1 cellular context compared by ENCODE assay signal in the genomic region with DNA sequence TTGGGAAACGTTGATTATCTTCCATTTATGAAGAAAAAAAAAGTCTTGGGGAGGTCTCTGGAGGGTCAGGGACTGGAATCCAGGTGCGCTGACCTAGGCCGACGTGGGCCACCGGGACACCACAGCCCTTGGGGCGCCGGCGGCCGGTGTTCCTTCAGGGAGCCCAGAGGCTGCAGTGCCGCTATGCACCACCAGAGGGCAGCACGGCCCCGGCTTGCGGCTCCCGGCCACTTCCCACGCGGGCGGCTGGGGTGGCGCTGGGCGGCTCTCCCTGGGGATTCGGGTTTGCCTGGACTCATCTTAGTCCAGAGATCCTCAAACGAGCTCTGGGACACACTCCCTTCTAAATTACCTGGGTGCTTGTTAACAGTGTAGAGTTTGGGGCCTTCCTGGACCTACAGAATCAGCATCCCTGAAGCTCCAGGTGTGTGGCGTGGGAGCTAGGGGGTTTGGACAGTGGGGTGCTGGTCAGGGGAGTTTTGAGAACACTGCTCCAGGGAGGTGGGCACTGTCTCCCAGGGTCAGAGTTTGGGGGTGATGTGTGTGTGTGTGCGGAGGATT.
TF ChIP-seq lines count a peak whose summit lies in the region.

No MANE protein-coding gene starts in this region.

TF ChIP-seq in HepG2, 621 proteins besides CTCF, POLR2A, EP300 and RAD21 (continued from another document and continues in another):
- TF ChIP-seq, protein P1, sequence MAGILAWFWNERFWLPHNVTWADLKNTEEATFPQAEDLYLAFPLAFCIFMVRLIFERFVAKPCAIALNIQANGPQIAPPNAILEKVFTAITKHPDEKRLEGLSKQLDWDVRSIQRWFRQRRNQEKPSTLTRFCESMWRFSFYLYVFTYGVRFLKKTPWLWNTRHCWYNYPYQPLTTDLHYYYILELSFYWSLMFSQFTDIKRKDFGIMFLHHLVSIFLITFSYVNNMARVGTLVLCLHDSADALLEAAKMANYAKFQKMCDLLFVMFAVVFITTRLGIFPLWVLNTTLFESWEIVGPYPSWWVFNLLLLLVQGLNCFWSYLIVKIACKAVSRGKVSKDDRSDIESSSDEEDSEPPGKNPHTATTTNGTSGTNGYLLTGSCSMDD (CRISPR knock-in tag; IDR thresholded peaks at IDR 0.05), result no peak
- no peak for TF ChIP-seq ZNF720 (CRISPR knock-in tag; IDR thresholded peaks at IDR 0.05)
- no peak for TF ChIP-seq MED1 (CRISPR knock-in tag; IDR thresholded peaks at IDR 0.05)
- TF ChIP-seq FOXC1 (CRISPR knock-in tag; IDR thresholded peaks at IDR 0.05; ENCODE audit: borderline replicate concordance), result no peak
- no peak for TF ChIP-seq SIN3B (IDR thresholded peaks at IDR 0.05; ENCODE audit: low read length)
- no peak for TF ChIP-seq RBM22 (optimal IDR thresholded peaks at IDR 0.05; ENCODE audit: low read length)
- TF ChIP-seq, protein P2, sequence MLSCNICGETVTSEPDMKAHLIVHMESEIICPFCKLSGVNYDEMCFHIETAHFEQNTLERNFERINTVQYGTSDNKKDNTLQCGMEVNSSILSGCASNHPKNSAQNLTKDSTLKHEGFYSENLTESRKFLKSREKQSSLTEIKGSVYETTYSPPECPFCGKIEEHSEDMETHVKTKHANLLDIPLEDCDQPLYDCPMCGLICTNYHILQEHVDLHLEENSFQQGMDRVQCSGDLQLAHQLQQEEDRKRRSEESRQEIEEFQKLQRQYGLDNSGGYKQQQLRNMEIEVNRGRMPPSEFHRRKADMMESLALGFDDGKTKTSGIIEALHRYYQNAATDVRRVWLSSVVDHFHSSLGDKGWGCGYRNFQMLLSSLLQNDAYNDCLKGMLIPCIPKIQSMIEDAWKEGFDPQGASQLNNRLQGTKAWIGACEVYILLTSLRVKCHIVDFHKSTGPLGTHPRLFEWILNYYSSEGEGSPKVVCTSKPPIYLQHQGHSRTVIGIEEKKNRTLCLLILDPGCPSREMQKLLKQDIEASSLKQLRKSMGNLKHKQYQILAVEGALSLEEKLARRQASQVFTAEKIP (CRISPR knock-in tag; IDR thresholded peaks at IDR 0.05; ENCODE audit: borderline replicate concordance), result no peak
- TF ChIP-seq SUZ12 (IDR thresholded peaks at IDR 0.05; ENCODE audit: low read depth, low read length), result peak; percentile 18; the same call in 1 of the 2 replicates
- TF ChIP-seq, protein P3, sequence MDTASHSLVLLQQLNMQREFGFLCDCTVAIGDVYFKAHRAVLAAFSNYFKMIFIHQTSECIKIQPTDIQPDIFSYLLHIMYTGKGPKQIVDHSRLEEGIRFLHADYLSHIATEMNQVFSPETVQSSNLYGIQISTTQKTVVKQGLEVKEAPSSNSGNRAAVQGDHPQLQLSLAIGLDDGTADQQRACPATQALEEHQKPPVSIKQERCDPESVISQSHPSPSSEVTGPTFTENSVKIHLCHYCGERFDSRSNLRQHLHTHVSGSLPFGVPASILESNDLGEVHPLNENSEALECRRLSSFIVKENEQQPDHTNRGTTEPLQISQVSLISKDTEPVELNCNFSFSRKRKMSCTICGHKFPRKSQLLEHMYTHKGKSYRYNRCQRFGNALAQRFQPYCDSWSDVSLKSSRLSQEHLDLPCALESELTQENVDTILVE (CRISPR knock-in tag; IDR thresholded peaks at IDR 0.05), result no peak
- TF ChIP-seq PRPF4 (IDR thresholded peaks at IDR 0.05; ENCODE audit: low read depth, low read length, poor library complexity, severe bottlenecking), result no peak
- TF ChIP-seq, protein P4, sequence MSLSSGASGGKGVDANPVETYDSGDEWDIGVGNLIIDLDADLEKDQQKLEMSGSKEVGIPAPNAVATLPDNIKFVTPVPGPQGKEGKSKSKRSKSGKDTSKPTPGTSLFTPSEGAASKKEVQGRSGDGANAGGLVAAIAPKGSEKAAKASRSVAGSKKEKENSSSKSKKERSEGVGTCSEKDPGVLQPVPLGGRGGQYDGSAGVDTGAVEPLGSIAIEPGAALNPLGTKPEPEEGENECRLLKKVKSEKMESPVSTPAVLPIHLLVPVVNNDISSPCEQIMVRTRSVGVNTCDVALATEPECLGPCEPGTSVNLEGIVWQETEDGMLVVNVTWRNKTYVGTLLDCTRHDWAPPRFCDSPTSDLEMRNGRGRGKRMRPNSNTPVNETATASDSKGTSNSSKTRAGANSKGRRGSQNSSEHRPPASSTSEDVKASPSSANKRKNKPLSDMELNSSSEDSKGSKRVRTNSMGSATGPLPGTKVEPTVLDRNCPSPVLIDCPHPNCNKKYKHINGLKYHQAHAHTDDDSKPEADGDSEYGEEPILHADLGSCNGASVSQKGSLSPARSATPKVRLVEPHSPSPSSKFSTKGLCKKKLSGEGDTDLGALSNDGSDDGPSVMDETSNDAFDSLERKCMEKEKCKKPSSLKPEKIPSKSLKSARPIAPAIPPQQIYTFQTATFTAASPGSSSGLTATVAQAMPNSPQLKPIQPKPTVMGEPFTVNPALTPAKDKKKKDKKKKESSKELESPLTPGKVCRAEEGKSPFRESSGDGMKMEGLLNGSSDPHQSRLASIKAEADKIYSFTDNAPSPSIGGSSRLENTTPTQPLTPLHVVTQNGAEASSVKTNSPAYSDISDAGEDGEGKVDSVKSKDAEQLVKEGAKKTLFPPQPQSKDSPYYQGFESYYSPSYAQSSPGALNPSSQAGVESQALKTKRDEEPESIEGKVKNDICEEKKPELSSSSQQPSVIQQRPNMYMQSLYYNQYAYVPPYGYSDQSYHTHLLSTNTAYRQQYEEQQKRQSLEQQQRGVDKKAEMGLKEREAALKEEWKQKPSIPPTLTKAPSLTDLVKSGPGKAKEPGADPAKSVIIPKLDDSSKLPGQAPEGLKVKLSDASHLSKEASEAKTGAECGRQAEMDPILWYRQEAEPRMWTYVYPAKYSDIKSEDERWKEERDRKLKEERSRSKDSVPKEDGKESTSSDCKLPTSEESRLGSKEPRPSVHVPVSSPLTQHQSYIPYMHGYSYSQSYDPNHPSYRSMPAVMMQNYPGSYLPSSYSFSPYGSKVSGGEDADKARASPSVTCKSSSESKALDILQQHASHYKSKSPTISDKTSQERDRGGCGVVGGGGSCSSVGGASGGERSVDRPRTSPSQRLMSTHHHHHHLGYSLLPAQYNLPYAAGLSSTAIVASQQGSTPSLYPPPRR (CRISPR knock-in tag; IDR thresholded peaks at IDR 0.05; ENCODE audit: borderline replicate concordance), result no peak
- peak; percentile 48; the same call in 1 of the 2 replicates for TF ChIP-seq ZNF772 (CRISPR knock-in tag; IDR thresholded peaks at IDR 0.05)
- no peak for TF ChIP-seq ZNF605 (CRISPR knock-in tag; IDR thresholded peaks at IDR 0.05)
- TF ChIP-seq SMAD1 (CRISPR knock-in tag; IDR thresholded peaks at IDR 0.05; ENCODE audit: borderline replicate concordance, low read depth), result no peak
- TF ChIP-seq, protein P5, sequence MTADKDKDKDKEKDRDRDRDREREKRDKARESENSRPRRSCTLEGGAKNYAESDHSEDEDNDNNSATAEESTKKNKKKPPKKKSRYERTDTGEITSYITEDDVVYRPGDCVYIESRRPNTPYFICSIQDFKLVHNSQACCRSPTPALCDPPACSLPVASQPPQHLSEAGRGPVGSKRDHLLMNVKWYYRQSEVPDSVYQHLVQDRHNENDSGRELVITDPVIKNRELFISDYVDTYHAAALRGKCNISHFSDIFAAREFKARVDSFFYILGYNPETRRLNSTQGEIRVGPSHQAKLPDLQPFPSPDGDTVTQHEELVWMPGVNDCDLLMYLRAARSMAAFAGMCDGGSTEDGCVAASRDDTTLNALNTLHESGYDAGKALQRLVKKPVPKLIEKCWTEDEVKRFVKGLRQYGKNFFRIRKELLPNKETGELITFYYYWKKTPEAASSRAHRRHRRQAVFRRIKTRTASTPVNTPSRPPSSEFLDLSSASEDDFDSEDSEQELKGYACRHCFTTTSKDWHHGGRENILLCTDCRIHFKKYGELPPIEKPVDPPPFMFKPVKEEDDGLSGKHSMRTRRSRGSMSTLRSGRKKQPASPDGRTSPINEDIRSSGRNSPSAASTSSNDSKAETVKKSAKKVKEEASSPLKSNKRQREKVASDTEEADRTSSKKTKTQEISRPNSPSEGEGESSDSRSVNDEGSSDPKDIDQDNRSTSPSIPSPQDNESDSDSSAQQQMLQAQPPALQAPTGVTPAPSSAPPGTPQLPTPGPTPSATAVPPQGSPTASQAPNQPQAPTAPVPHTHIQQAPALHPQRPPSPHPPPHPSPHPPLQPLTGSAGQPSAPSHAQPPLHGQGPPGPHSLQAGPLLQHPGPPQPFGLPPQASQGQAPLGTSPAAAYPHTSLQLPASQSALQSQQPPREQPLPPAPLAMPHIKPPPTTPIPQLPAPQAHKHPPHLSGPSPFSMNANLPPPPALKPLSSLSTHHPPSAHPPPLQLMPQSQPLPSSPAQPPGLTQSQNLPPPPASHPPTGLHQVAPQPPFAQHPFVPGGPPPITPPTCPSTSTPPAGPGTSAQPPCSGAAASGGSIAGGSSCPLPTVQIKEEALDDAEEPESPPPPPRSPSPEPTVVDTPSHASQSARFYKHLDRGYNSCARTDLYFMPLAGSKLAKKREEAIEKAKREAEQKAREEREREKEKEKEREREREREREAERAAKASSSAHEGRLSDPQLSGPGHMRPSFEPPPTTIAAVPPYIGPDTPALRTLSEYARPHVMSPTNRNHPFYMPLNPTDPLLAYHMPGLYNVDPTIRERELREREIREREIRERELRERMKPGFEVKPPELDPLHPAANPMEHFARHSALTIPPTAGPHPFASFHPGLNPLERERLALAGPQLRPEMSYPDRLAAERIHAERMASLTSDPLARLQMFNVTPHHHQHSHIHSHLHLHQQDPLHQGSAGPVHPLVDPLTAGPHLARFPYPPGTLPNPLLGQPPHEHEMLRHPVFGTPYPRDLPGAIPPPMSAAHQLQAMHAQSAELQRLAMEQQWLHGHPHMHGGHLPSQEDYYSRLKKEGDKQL (CRISPR knock-in tag; IDR thresholded peaks at IDR 0.05; ENCODE audit: low read depth), result no peak
- TF ChIP-seq, protein P6, sequence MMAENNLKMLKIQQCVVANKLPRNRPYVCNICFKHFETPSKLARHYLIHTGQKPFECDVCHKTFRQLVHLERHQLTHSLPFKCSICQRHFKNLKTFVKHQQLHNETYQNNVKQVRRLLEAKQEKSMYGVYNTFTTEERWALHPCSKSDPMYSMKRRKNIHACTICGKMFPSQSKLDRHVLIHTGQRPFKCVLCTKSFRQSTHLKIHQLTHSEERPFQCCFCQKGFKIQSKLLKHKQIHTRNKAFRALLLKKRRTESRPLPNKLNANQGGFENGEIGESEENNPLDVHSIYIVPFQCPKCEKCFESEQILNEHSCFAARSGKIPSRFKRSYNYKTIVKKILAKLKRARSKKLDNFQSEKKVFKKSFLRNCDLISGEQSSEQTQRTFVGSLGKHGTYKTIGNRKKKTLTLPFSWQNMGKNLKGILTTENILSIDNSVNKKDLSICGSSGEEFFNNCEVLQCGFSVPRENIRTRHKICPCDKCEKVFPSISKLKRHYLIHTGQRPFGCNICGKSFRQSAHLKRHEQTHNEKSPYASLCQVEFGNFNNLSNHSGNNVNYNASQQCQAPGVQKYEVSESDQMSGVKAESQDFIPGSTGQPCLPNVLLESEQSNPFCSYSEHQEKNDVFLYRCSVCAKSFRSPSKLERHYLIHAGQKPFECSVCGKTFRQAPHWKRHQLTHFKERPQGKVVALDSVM (CRISPR knock-in tag; IDR thresholded peaks at IDR 0.05), result no peak
- TF ChIP-seq ZNF563 (CRISPR knock-in tag; IDR thresholded peaks at IDR 0.05), result no peak
- TF ChIP-seq TRIM24 (CRISPR knock-in tag; IDR thresholded peaks at IDR 0.05), result no peak
- TF ChIP-seq, protein P7, sequence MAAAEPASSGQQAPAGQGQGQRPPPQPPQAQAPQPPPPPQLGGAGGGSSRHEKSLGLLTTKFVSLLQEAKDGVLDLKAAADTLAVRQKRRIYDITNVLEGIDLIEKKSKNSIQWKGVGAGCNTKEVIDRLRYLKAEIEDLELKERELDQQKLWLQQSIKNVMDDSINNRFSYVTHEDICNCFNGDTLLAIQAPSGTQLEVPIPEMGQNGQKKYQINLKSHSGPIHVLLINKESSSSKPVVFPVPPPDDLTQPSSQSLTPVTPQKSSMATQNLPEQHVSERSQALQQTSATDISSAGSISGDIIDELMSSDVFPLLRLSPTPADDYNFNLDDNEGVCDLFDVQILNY (CRISPR knock-in tag; conservative IDR thresholded peaks at IDR 0.05), result no peak
- no peak for TF ChIP-seq NCOA5 (CRISPR knock-in tag; IDR thresholded peaks at IDR 0.05)
- TF ChIP-seq ZNF260 (CRISPR knock-in tag; IDR thresholded peaks at IDR 0.05; ENCODE audit: borderline replicate concordance, low read depth), result no peak
- TF ChIP-seq RBAK (CRISPR knock-in tag; IDR thresholded peaks at IDR 0.05), result no peak
- no peak for TF ChIP-seq ZMYM3 (CRISPR knock-in tag; IDR thresholded peaks at IDR 0.05)
- no peak for TF ChIP-seq ZNF678 (CRISPR knock-in tag; IDR thresholded peaks at IDR 0.05)
- no peak for TF ChIP-seq AKAP8 (CRISPR knock-in tag; IDR thresholded peaks at IDR 0.05)
- TF ChIP-seq SP2 (CRISPR knock-in tag; IDR thresholded peaks at IDR 0.05), result no peak
- no peak for TF ChIP-seq ZNF556 (CRISPR knock-in tag; IDR thresholded peaks at IDR 0.05; ENCODE audit: borderline replicate concordance)
- TF ChIP-seq PHF20 (CRISPR knock-in tag; IDR thresholded peaks at IDR 0.05), result peak; percentile 31; the same call in 1 of the 2 replicates
- TF ChIP-seq ZNF256 (CRISPR knock-in tag; conservative IDR thresholded peaks at IDR 0.05), result no peak
- no peak for TF ChIP-seq NFE2L1 (CRISPR knock-in tag; IDR thresholded peaks at IDR 0.05; ENCODE audit: borderline replicate concordance)
- TF ChIP-seq, protein P8, sequence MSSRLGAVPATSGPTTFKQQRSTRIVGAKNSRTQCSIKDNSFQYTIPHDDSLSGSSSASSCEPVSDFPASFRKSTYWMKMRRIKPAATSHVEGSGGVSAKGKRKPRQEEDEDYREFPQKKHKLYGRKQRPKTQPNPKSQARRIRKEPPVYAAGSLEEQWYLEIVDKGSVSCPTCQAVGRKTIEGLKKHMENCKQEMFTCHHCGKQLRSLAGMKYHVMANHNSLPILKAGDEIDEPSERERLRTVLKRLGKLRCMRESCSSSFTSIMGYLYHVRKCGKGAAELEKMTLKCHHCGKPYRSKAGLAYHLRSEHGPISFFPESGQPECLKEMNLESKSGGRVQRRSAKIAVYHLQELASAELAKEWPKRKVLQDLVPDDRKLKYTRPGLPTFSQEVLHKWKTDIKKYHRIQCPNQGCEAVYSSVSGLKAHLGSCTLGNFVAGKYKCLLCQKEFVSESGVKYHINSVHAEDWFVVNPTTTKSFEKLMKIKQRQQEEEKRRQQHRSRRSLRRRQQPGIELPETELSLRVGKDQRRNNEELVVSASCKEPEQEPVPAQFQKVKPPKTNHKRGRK (CRISPR knock-in tag; IDR thresholded peaks at IDR 0.05), result no peak
- TF ChIP-seq, protein P9, sequence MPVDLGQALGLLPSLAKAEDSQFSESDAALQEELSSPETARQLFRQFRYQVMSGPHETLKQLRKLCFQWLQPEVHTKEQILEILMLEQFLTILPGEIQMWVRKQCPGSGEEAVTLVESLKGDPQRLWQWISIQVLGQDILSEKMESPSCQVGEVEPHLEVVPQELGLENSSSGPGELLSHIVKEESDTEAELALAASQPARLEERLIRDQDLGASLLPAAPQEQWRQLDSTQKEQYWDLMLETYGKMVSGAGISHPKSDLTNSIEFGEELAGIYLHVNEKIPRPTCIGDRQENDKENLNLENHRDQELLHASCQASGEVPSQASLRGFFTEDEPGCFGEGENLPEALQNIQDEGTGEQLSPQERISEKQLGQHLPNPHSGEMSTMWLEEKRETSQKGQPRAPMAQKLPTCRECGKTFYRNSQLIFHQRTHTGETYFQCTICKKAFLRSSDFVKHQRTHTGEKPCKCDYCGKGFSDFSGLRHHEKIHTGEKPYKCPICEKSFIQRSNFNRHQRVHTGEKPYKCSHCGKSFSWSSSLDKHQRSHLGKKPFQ (CRISPR knock-in tag; IDR thresholded peaks at IDR 0.05; ENCODE audit: insufficient replicate concordance), result no peak
